1 cellular context compared by ENCODE assay signal in genomic region chr17:73261952-73262675, GRCh38.
A peak's percentile ranks its signal among the peaks of the same experiment; 100 is the strongest.
TF ChIP-seq lines count a peak whose summit lies in the region.

No MANE protein-coding gene starts in this region.

TF ChIP-seq in HepG2, 621 proteins besides CTCF, POLR2A, EP300 and RAD21 (continued from another document and continues in another):
- TF ChIP-seq PATZ1 (CRISPR knock-in tag; IDR thresholded peaks at IDR 0.05) (peak; percentile 92), GATAD2A (CRISPR knock-in tag; IDR thresholded peaks at IDR 0.05) (peak; percentile 77), ZNF33B (CRISPR knock-in tag; IDR thresholded peaks at IDR 0.05) (peak; percentile 79; the same call in 1 of the 2 replicates), IKZF5 (CRISPR knock-in tag; IDR thresholded peaks at IDR 0.05) (no peak; the same call in 1 of the 2 replicates), SMC3 (IDR thresholded peaks at IDR 0.05; ENCODE audit: low read length) (peak; percentile 4; the same call in 1 of the 2 replicates), GPN1 (CRISPR knock-in tag; IDR thresholded peaks at IDR 0.05; ENCODE audit: borderline replicate concordance) (peak; percentile 27; the same call in 1 of the 2 replicates), CREB3 (CRISPR knock-in tag; IDR thresholded peaks at IDR 0.05) (no peak), DR1 (CRISPR knock-in tag; IDR thresholded peaks at IDR 0.05) (peak; percentile 70), ZFYVE20 (CRISPR knock-in tag; IDR thresholded peaks at IDR 0.05; ENCODE audit: borderline replicate concordance, low read depth) (peak; percentile 32; the same call in 1 of the 2 replicates), ZBTB38 (CRISPR knock-in tag; IDR thresholded peaks at IDR 0.05) (peak; percentile 11; the same call in 1 of the 2 replicates), ZNF326 (CRISPR knock-in tag; IDR thresholded peaks at IDR 0.05; ENCODE audit: borderline replicate concordance) (no peak), PHF5A (CRISPR knock-in tag; IDR thresholded peaks at IDR 0.05; ENCODE audit: low read depth, unreplicated experiment) (peak; percentile 17), ZNF510 (CRISPR knock-in tag; IDR thresholded peaks at IDR 0.05; ENCODE audit: low read depth) (peak; percentile 18; the same call in 1 of the 2 replicates), SRY (CRISPR knock-in tag; IDR thresholded peaks at IDR 0.05) (0 out of 2 replicates have a peak, but pooled peaks have one; percentile 50), ZFY (CRISPR knock-in tag; IDR thresholded peaks at IDR 0.05) (peak; percentile 75), MLX (CRISPR knock-in tag; IDR thresholded peaks at IDR 0.05) (no peak), IRF2 (CRISPR knock-in tag; IDR thresholded peaks at IDR 0.05) (0 out of 2 replicates have a peak, but pooled peaks have one; percentile 32), NR0B2 (CRISPR knock-in tag; IDR thresholded peaks at IDR 0.05) (peak; percentile 73; the same call in 1 of the 2 replicates), ZNF512B (CRISPR knock-in tag; IDR thresholded peaks at IDR 0.05; ENCODE audit: borderline replicate concordance) (peak; percentile 38; the same call in 1 of the 2 replicates), ARID3A (IDR thresholded peaks at IDR 0.05; ENCODE audit: low read depth, low read length) (peak; percentile 8; the same call in 1 of the 2 replicates), PRDM15 (CRISPR knock-in tag; IDR thresholded peaks at IDR 0.05) (peak; percentile 29; the same call in 1 of the 2 replicates), ZNF263 (CRISPR knock-in tag; IDR thresholded peaks at IDR 0.05) (0 out of 2 replicates have a peak, but pooled peaks have one; percentile 24), HNRNPLL (IDR thresholded peaks at IDR 0.05; ENCODE audit: low read depth, low read length, poor library complexity, severe bottlenecking) (peak; percentile 35), ZNF414 (CRISPR knock-in tag; IDR thresholded peaks at IDR 0.05) (peak; percentile 92), ZFP41 (CRISPR knock-in tag; IDR thresholded peaks at IDR 0.05; ENCODE audit: borderline replicate concordance) (peak; percentile 68; the same call in 1 of the 2 replicates), MYC (CRISPR knock-in tag; IDR thresholded peaks at IDR 0.05; ENCODE audit: borderline replicate concordance) (peak; percentile 57), ZNF775 (CRISPR knock-in tag; IDR thresholded peaks at IDR 0.05; ENCODE audit: borderline replicate concordance) (0 out of 2 replicates have a peak, but pooled peaks have one; percentile 34), BRD4 (CRISPR knock-in tag; IDR thresholded peaks at IDR 0.05) (no peak; the same call in 1 of the 2 replicates), JDP2 (CRISPR knock-in tag; IDR thresholded peaks at IDR 0.05; ENCODE audit: borderline replicate concordance) (no peak), MEF2D (CRISPR knock-in tag; IDR thresholded peaks at IDR 0.05) (peak; percentile 51; the same call in 1 of the 2 replicates), NR2C2 (CRISPR knock-in tag; IDR thresholded peaks at IDR 0.05; ENCODE audit: borderline replicate concordance) (peak; percentile 51; the same call in 1 of the 2 replicates), ZUFSP (CRISPR knock-in tag; IDR thresholded peaks at IDR 0.05; ENCODE audit: borderline replicate concordance) (no peak), ZNF639 (CRISPR knock-in tag; conservative IDR thresholded peaks at IDR 0.05) (peak; percentile 67; the same call in 1 of the 2 replicates), TEAD3 (CRISPR knock-in tag; optimal IDR thresholded peaks at IDR 0.05; ENCODE audit: borderline replicate concordance) (peak; percentile 71), HNRNPH1 (optimal IDR thresholded peaks at IDR 0.05; ENCODE audit: low read depth, low read length) (no peak), IRX3 (CRISPR knock-in tag; IDR thresholded peaks at IDR 0.05; ENCODE audit: borderline replicate concordance, low read depth) (peak; percentile 41; the same call in 1 of the 2 replicates), ZNF101 (CRISPR knock-in tag; IDR thresholded peaks at IDR 0.05; ENCODE audit: borderline replicate concordance, low read depth) (0 out of 2 replicates have a peak, but pooled peaks have one; percentile 43), PAWR (CRISPR knock-in tag; IDR thresholded peaks at IDR 0.05; ENCODE audit: borderline replicate concordance) (no peak)
